8 cellular contexts compared by ENCODE assay signal in the genomic region with DNA sequence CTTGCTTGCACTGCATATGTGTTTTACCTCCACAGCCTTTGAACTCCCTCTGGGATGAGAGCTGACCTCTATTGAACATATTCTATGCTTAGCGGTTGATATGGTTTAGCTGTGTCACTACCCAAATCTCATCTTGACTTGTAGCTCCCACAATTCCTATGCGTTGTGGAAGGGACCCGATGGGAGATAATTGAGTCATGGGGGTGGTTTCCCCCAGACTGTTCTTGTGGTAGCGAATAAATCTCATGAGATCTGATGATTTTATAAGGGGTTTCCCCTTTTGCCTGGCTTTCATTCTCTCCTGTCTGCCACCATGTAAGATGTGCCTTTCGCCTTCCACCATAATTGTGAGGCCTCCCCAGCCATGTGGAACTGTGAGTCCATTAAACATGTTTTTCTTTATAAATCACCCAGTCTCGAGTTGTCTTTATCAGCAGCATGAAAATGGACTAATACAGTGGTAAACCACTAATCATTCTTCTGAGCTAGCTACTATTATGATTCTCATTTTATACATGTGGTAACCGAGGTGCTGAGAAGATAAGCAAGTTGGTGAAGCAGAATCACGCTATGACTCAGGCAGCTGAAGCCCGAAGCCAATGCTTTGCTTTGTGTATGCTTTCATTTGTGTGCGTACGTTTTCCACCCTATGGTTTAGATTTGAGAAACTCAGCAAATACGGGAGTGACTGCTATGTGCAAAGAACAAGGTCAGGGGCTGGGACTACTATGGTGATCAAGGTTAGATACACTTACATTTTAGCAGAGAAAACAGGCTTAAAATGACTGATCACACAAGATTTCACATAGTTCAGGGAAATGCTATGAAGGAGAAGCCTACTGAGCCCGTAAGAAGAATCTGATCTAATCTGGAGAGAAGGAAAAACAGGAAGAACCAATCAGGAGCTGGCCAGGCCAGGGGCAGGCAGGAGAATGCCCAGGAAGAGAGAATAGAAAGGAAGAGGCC.
A peak's percentile ranks its signal among the peaks of the same experiment; 100 is the strongest.
DNase-seq lines count a peak whose midpoint lies in the region; ATAC-seq and TF ChIP-seq lines count a peak whose summit lies in the region.

No MANE protein-coding gene starts in this region.

- peaks cover 5% of the 10 kb centered on the region for H3K9me3 Mint-ChIP-seq in activated naive CD4-positive, alpha-beta T cell treated with anti-CD3 and anti-CD28 coated beads, Interleukin-2, amount 50 U/mL, for 24 hours
- no peaks in the 10 kb centered on the region for H3K9me3 Mint-ChIP-seq in progenitor cell of endocrine pancreas (ENCODE audit: low read depth)

- peak; percentile 99 for ATAC-seq in HG03520 (IDR thresholded peaks at IDR 0.05; ENCODE audit: unreplicated experiment)

- no peak for TF ChIP-seq CTCF in progenitor cell of endocrine pancreas (IDR thresholded peaks at IDR 0.05; ENCODE audit: unreplicated experiment)

- peaks cover 65% of the 10 kb centered on the region for H3K4me1 Mint-ChIP-seq in activated naive CD4-positive, alpha-beta T cell treated with anti-CD3 and anti-CD28 coated beads, Interleukin-2, amount 50 U/mL, for 24 hours
- no peaks in the 10 kb centered on the region for H3K4me1 Mint-ChIP-seq in progenitor cell of endocrine pancreas (ENCODE audit: low read depth)

- H3K36me3 Mint-ChIP-seq in activated naive CD4-positive, alpha-beta T cell treated with anti-CD3 and anti-CD28 coated beads, Interleukin-2, amount 50 U/mL, for 24 hours = peaks cover 40% of the 10 kb centered on the region
- peaks cover 8% of the 10 kb centered on the region for H3K36me3 Mint-ChIP-seq in progenitor cell of endocrine pancreas (ENCODE audit: insufficient read depth)

- H3K27ac Mint-ChIP-seq in activated naive CD4-positive, alpha-beta T cell treated with anti-CD3 and anti-CD28 coated beads, Interleukin-2, amount 50 U/mL, for 24 hours = peak overlapping the region; percentile 96
- peak overlapping the region; percentile 17 for H3K27ac Mint-ChIP-seq in progenitor cell of endocrine pancreas

- peak; percentile 72 for DNase-seq in stimulated activated naive CD4-positive, alpha-beta T cell treated with Interleukin-2 at 50 U/mL for 16 hours (lab: John Stamatoyannopoulos, UW)
- DNase-seq in stimulated activated naive CD4-positive, alpha-beta T cell (lab: John Stamatoyannopoulos, UW) = no peak
- DNase-seq in progenitor cell of endocrine pancreas (ENCODE audit: low spot score, unreplicated experiment) (no peak), GM19238 (ENCODE audit: insufficient read length, low spot score) (no peak), HuH-7.5 (ENCODE audit: low spot score) (no peak), NCI-H524 treated with DMSO at 0.1 percent for 48 hours (lab: John Stamatoyannopoulos, UW) (no peak)

- no peaks in the 10 kb centered on the region for H3K27me3 Mint-ChIP-seq in activated naive CD4-positive, alpha-beta T cell treated with anti-CD3 and anti-CD28 coated beads, Interleukin-2, amount 50 U/mL, for 24 hours
- H3K27me3 Mint-ChIP-seq in progenitor cell of endocrine pancreas = no peaks in the 10 kb centered on the region

- H3K4me3 Mint-ChIP-seq in activated naive CD4-positive, alpha-beta T cell treated with anti-CD3 and anti-CD28 coated beads, Interleukin-2, amount 50 U/mL, for 24 hours = peak overlapping the region; percentile 85
- no peak overlapping the region for H3K4me3 Mint-ChIP-seq in progenitor cell of endocrine pancreas (ENCODE audit: low read depth)
